ENCODE assay signal across 23 cellular contexts in the genomic region with DNA sequence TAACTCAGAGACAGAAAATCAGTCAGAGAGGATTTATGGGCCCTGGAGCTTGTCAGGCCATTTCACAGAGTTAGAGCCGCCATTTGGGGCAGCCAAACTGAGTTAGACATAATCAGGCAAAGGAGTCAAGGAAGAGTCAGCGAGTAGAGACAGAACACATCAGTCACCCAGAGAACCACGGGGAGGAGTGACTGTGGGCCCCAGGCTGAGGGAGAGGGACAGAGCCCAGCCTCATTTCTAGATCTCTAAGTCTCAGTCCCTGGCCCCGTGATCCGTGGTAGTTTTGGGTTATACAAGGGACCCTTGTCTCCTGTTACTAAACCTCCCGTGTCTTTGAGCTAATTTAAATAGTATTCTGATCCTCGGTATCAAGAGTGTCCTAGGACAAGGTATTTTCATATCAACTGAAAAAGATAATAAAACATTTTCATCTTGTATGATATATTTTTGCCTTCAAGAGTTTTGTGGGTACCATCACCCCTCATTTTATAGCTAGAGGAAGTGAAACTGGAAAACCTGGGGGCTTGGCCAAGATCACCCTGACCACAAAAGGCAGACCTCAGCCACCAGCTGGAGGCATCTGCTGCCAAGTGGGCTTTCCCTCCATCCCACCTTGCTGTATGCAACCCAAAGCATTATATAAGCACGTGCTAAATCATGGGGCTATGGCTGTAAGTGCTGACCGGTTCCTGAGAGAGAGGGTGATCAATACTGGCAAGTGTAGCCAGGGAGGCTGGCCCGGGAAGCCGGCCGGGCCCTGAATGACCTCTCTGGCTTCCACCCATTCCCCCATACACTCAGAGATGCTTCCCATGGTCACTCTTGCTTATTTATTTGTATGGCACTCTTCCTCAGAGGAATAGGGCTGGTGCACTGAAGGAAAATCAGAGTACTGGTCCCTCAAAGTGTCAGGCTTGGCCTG.
A peak's percentile ranks its signal among the peaks of the same experiment; 100 is the strongest.
DNase-seq lines count a peak whose midpoint lies in the region; ATAC-seq, FAIRE-seq and TF ChIP-seq lines count a peak whose summit lies in the region.
"Had no signal": no experiment of that assay in that cellular context is flagged by ENCODE, and none has a peak within 500 bp of the region (broad histone marks: within the 10 kb centered on the region; RNA-seq: fewer than 3 reads in every experiment).

No MANE protein-coding gene starts in this region.

- DNase-seq in right lobe of liver = no peak
- DNase-seq in HepG2 (ENCODE audit: low spot score) = no peak
- DNase-seq in GM12878 (ENCODE audit: low read depth, low spot score) = no peak
- DNase-seq in iPS-NIHi11 (ENCODE audit: low spot score) = no peak
- DNase-seq in dorsolateral prefrontal cortex = no peak
- no peak for DNase-seq in caudate nucleus (lab: John Stamatoyannopoulos, UW)
- DNase-seq: activated CD4-positive, alpha-beta memory T cell treated with anti-CD3 and anti-CD28 coated beads, Interleukin-2, amount 10 ng/mL, durations not matched to agents 7 days and 5 days; DMS 273 treated with DMSO at 0.1 percent for 48 hours; effector memory CD4-positive, alpha-beta T cell; GF-D8; left lung; NCI-H1105; NCI-H510A; psoas muscle; Right ventricle myocardium superior; small intestine; stimulated activated CD4-positive, alpha-beta T cell treated with anti-CD3 and anti-CD28 coated beads, Interleukin-4, amount 100 ng/mL, for 1 hour had no signal

- POLR2A ChIA-PET in HepG2 (lab: Yijun Ruan, JAX) = no interaction called here
- POLR2A ChIA-PET in GM12878 (lab: Charles Lee) = no interaction called here

- WGBS in right lobe of liver (ENCODE audit: insufficient coverage, low coverage, low lambda C conversion rate, missing lambda C conversion rate) = 54% methylated on average over 9 of the region's 12 CpGs
- whole genome bisulfite sequencing in HepG2 (ENCODE audit: low lambda C conversion rate) = 22% methylated on average over 3 of the region's 12 CpGs
- 37% methylated on average over 12 of the region's 12 CpGs for WGBS in GM12878 (ENCODE audit: insufficient coverage, insufficient replicate concordance, low lambda C conversion rate, missing lambda C conversion rate)

- H3K79me2 ChIP-seq in HepG2 (ENCODE audit: insufficient read depth, low read length) = no peaks in the 10 kb centered on the region
- no peaks in the 10 kb centered on the region for H3K79me2 ChIP-seq in GM12878 (ENCODE audit: control insufficient read depth, insufficient read depth, low read length)

- H3K27me3 ChIP-seq in right lobe of liver (no peaks in the 10 kb centered on the region), HepG2 (ENCODE audit: control insufficient read depth in 1 of 2, insufficient read depth in 2 of 2, low read length in 2 of 2) (0 out of 5 replicates have a peak, but pooled peaks cover 1 to 4% of the 10 kb centered on the region in 2 experiments), GM12878 (replicated peaks in 1 of 2; ENCODE audit: control insufficient read depth in 2 of 2, insufficient read depth in 2 of 2, low read length in 1 of 2) (no peaks in the 10 kb centered on the region), dorsolateral prefrontal cortex (peaks cover 0 to 79% (median 11%) of the 10 kb centered on the region in 45 donors)
- H3K27me3 ChIP-seq: ascending aorta, left lung, vagina had no signal

- H2AFZ ChIP-seq in HepG2 (ENCODE audit: low read length) (no peak overlapping the region), GM12878 (ENCODE audit: control insufficient read depth, low read depth, low read length) (no peak overlapping the region)

- SMC1A ChIA-PET in GM12878 (lab: Charles Lee; ENCODE audit: uncharacterized antibody, unreplicated experiment) = interaction anchor here (0.6 to 3.1 kb wide), 2 partner anchors 39 to 52 kb away, joined by 3 to 17 read pairs; no protein-coding TSS in a partner anchor

- in situ Hi-C loops in HepG2 (cut with HindIII; ENCODE audit: extremely low pct_ligation_motif_present, low pct_unique_long_range_greater_than_20kb) (loop anchor here (10.0 kb wide), 1 partner anchor 61 kb away; no protein-coding TSS in a partner anchor), GM12878 (cut with MboI) (no loop called here)

- CTCF ChIA-PET in HepG2 (lab: Yijun Ruan, JAX; ENCODE audit: low intra/inter-chr PET ratio, low total read pairs) (no interaction called here), GM12878 (lab: Yijun Ruan, JAX) (interaction anchor here (0.5 to 0.9 kb wide), 3 partner anchors 9 to 47 kb away, joined by 3 to 4 read pairs (median 3); no protein-coding TSS in a partner anchor)

- ATAC-seq in right lobe of liver (peak; percentile 41 to 77 (median 60)), HepG2 (no peak), HG03045 (IDR thresholded peaks at IDR 0.05; ENCODE audit: unreplicated experiment) (peak; percentile 49), GM12878 (peak; percentile 72), GM19023 (IDR thresholded peaks at IDR 0.05; ENCODE audit: unreplicated experiment) (no peak)
- ATAC-seq: psoas muscle had no signal

- no TSS peak for BruUV-seq in HepG2 (replicated peaks; lab: Mats Ljungman, UMichigan)
- BruUV-seq in GM12878 (replicated peaks; lab: Mats Ljungman, UMichigan) = no TSS peak

- H3K4me1 ChIP-seq in right lobe of liver = no peaks in the 10 kb centered on the region
- H3K4me1 ChIP-seq in HepG2 (ENCODE audit: insufficient read depth, low read length) = 0 out of 2 replicates have a peak, but pooled peaks cover 9% of the 10 kb centered on the region
- peaks cover 24% of the 10 kb centered on the region for H3K4me1 ChIP-seq in GM12878 (ENCODE audit: control insufficient read depth, insufficient read depth, low read length)

- RAD21 ChIA-PET in GM12878 (lab: Charles Lee; ENCODE audit: unreplicated experiment) = no interaction called here

- H3K4me2 ChIP-seq in HepG2 (ENCODE audit: low read depth, low read length) (no peak overlapping the region), GM12878 (ENCODE audit: control insufficient read depth, insufficient read depth) (peak overlapping the region; percentile 40; the same call in 1 of the 2 replicates)
- H3K4me2 ChIP-seq: KMS-11 had no signal

- H3K27ac ChIP-seq in right lobe of liver = no peak overlapping the region
- no peak overlapping the region for H3K27ac ChIP-seq in HepG2 (ENCODE audit: extremely low read length, insufficient read depth, low read length)
- H3K27ac ChIP-seq in GM12878 (ENCODE audit: control insufficient read depth, insufficient read depth) = peak overlapping the region; percentile 35
- H3K27ac ChIP-seq in dorsolateral prefrontal cortex = no peak overlapping the region
- H3K27ac ChIP-seq in caudate nucleus (ENCODE audit: low read depth, low read length) = no peak overlapping the region
- H3K27ac ChIP-seq: ascending aorta, KMS-11, psoas muscle, vagina had no signal

- H3K9me3 ChIP-seq in right lobe of liver (no peaks in the 10 kb centered on the region), HepG2 (ENCODE audit: low read length) (no peaks in the 10 kb centered on the region), GM12878 (replicated peaks; ENCODE audit: control insufficient read depth, insufficient read depth, low read length) (no peaks in the 10 kb centered on the region; the same call in 2 of the 3 replicates)
- H3K9me3 ChIP-seq: ascending aorta, left lung, mucosa of descending colon, psoas muscle, vagina had no signal

- H3K9ac ChIP-seq in HepG2 (ENCODE audit: insufficient read depth, low read depth, low read length) = no peak overlapping the region
- no peak overlapping the region for H3K9ac ChIP-seq in GM12878 (ENCODE audit: control insufficient read depth, insufficient read depth, low read length)
- H3K9ac ChIP-seq: KMS-11 had no signal

- H4K20me1 ChIP-seq in HepG2 (ENCODE audit: insufficient read depth, low read length) (no peaks in the 10 kb centered on the region), GM12878 (ENCODE audit: control insufficient read depth, insufficient read depth) (no peaks in the 10 kb centered on the region)

- H3K36me3 ChIP-seq in right lobe of liver (no peaks in the 10 kb centered on the region), HepG2 (replicated peaks in 1 of 2; ENCODE audit: control insufficient read depth in 1 of 2, insufficient read depth in 2 of 2, low read length in 2 of 2) (no peaks in the 10 kb centered on the region), GM12878 (ENCODE audit: control insufficient read depth in 2 of 2, insufficient read depth in 2 of 2, low read length in 1 of 2) (no peaks in the 10 kb centered on the region)
- H3K36me3 ChIP-seq: ascending aorta, left lung, vagina had no signal

- no peak for TF ChIP-seq POLR2A in right lobe of liver (IDR thresholded peaks at IDR 0.05)
- no peak for TF ChIP-seq POLR2A in HepG2 (IDR thresholded peaks at IDR 0.05; ENCODE audit: insufficient read depth in 1 of 2, low read depth in 2 of 2, low read length in 2 of 2)
- no peak for TF ChIP-seq POLR2A in GM12878 (IDR thresholded peaks at IDR 0.05; ENCODE audit: low read depth, low read length)

- intact Hi-C loops in right lobe of liver (cut with DNase I) (no loop called here), HepG2 (cut with micrococcal nuclease; ENCODE audit: unreplicated experiment) (no loop called here), GM12878 (cut with micrococcal nuclease; ENCODE audit: unreplicated experiment) (no loop called here), dorsolateral prefrontal cortex (cut with DNase I) (loop anchor here in 1 of 2 donors (10.0 kb wide), 1 partner anchor 261 kb away; no protein-coding TSS in a partner anchor)

- FAIRE-seq in HepG2 (lab: Jason Lieb, UNC) = no peak
- FAIRE-seq in GM12878 (lab: Jason Lieb, UNC) = peak; percentile 62
- FAIRE-seq: small intestine had no signal

- TF ChIP-seq RAD21 in HepG2 (CRISPR knock-in tag; IDR thresholded peaks at IDR 0.05) = no peak
- TF ChIP-seq RAD21 in GM12878 (IDR thresholded peaks at IDR 0.05; ENCODE audit: insufficient read depth, low read depth, low read length) = no peak

- TF ChIP-seq CTCF in right lobe of liver (IDR thresholded peaks at IDR 0.05) (no peak), HepG2 (CRISPR knock-in tag; IDR thresholded peaks at IDR 0.05) (no peak), GM12878 (IDR thresholded peaks at IDR 0.05 in 2 of 3, conservative IDR thresholded peaks at IDR 0.05 in 1 of 3; ENCODE audit: control insufficient read depth in 2 of 3, extremely low read depth in 1 of 3, insufficient read depth in 1 of 3, low read depth in 3 of 3, low read length in 3 of 3) (no peak), dorsolateral prefrontal cortex (IDR thresholded peaks at IDR 0.05 in 54 of 56, conservative IDR thresholded peaks at IDR 0.05 in 2 of 56; ENCODE audit: low read depth in 1 of 56, partially characterized antibody in 56 of 56) (no peak)

- TF ChIP-seq EP300 in HepG2 (IDR thresholded peaks at IDR 0.05; ENCODE audit: low read depth in 2 of 2, low read length in 2 of 2) = no peak
- TF ChIP-seq EP300 in HepG2 (CRISPR knock-in tag; IDR thresholded peaks at IDR 0.05; ENCODE audit: borderline replicate concordance) = no peak
- TF ChIP-seq EP300 in GM12878 (IDR thresholded peaks at IDR 0.05; ENCODE audit: borderline replicate concordance in 1 of 2, control insufficient read depth in 1 of 2, low read depth in 2 of 2, low read length in 2 of 2) = no peak

- H3K4me3 ChIP-seq in right lobe of liver (no peak overlapping the region), HepG2 (replicated peaks in 1 of 3; ENCODE audit: insufficient read depth in 1 of 3, low read depth in 2 of 3, low read length in 3 of 3) (no peak overlapping the region), GM12878 (no peak overlapping the region), dorsolateral prefrontal cortex (no peak overlapping the region)
- H3K4me3 ChIP-seq: ascending aorta, left lung, mucosa of descending colon, psoas muscle, vagina had no signal

Comparison
In these comparisons a context has a peak if more than half of its experiments do, and no peak if none do; other contexts are left out.
1. ATAC-seq: peak in right lobe of liver (4 of 4), HG03045 (single experiment) and GM12878 (single experiment); none in HepG2 (single experiment) and GM19023 (single experiment).